In genomic region chr6:22313796-22314195, GRCh38 we compare ENCODE assay signal across 1 cellular context.
TF ChIP-seq lines count a peak whose summit lies in the region.

No MANE protein-coding gene starts in this region.

TF ChIP-seq in WTC11, 78 proteins besides CTCF, POLR2A, EP300 and RAD21 (continued from another document):
- TF ChIP-seq PREB (CRISPR knock-in tag; IDR thresholded peaks at IDR 0.05; ENCODE audit: borderline replicate concordance): no peak
- TF ChIP-seq ZNF281 (CRISPR knock-in tag; IDR thresholded peaks at IDR 0.05): no peak
- no peak for TF ChIP-seq ERG (CRISPR knock-in tag; IDR thresholded peaks at IDR 0.05)
- no peak for TF ChIP-seq ATF3 (CRISPR knock-in tag; conservative IDR thresholded peaks at IDR 0.05)
- TF ChIP-seq ZNF219 (CRISPR knock-in tag; IDR thresholded peaks at IDR 0.05; ENCODE audit: borderline replicate concordance): no peak
- no peak for TF ChIP-seq SMAD4 (CRISPR knock-in tag; IDR thresholded peaks at IDR 0.05)
